8 cellular contexts compared by ENCODE assay signal in the genomic region with DNA sequence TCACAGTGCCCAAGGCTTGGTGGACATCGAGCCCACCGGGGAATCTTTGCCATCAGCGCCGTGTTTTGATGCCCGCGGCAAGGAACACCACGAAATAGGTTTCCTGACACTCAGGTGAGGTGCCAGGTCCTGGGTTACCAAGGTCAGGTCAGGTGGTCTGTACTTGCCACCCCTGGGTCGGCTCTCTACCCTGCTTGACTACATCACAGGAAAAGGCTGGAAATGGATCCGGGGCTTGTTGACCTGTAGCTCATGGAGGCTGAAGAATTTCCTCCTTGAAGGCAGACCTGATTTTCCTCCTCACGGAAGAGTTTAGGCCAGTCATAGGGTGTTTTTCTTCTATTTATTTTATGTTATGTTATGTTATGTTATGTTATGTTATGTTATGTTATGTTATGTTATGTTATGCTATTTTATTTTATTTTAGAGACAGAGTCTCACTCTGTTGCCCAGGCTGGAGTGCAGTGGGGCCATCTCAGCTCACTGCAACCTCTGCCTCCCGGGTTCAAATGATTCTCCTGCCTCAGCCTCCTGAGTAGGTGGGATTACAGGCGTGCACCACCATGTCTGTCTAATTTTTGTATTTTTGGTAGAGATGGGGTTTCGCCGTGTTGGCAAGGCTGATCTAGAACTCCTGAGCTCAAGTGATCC. TPM values are rescaled to one million over a fixed set of nuclear protein-coding genes. Genes with fewer than 3 reads are reported as not detected.
DNase-seq lines count a peak whose midpoint lies in the region; ATAC-seq, FAIRE-seq and TF ChIP-seq lines count a peak whose summit lies in the region.
"Not testable (repeated sequence)": the region's sequence is repeated elsewhere in the genome, so short reads cannot be mapped to it uniquely, and the experiment has no call there.

No MANE protein-coding gene starts in this region.

- H3K4me1 Mint-ChIP-seq in T-helper 17 cell: peaks cover 21% of the 10 kb centered on the region

- not testable (repeated sequence) for H3K9me3 ChIP-seq in ES-I3 (ENCODE audit: control insufficient read depth, insufficient read depth, low read length); T-helper 17 cell (ENCODE audit: control insufficient read depth, low read length, poor library complexity, severe bottlenecking); K562 (replicated peaks; ENCODE audit: control insufficient read depth, insufficient read depth, low read depth, low read length); fibroblast of lung (ENCODE audit: control insufficient read depth, insufficient read depth, low read depth, low read length); left lung; pancreas; transverse colon

- peak overlapping the region; percentile 87 for H3K4me2 ChIP-seq in K562 (ENCODE audit: insufficient read depth, low read length)
- peak overlapping the region; percentile 99 for H3K4me2 ChIP-seq in fibroblast of lung (ENCODE audit: extremely low read depth, insufficient read depth, low read length)

- H3K36me3 ChIP-seq in ES-I3 (ENCODE audit: insufficient read depth, low read length); K562 (ENCODE audit: control insufficient read depth, insufficient read depth, low read length); fibroblast of lung (ENCODE audit: control insufficient read depth, insufficient read depth, low read length); left lung; pancreas; transverse colon: not testable (repeated sequence)

- not testable (repeated sequence) for H3K27me3 Mint-ChIP-seq in T-helper 17 cell

- CTCF ChIA-PET in K562 (lab: Yijun Ruan, JAX; ENCODE audit: low intra/inter-chr PET ratio): interaction anchor here (0.7 kb wide), 1 partner anchor 238 kb away, joined by 3 read pairs; no protein-coding TSS in a partner anchor

- in situ Hi-C loops in K562 (cut with MboI); transverse colon (cut with MboI; ENCODE audit: low pct_ligation_motif_present in 1 of 4, low pct_unique_long_range_greater_than_20kb in 1 of 4, low sequenced_read_pairs in 3 of 4): not testable (repeated sequence)

- H3K27ac Mint-ChIP-seq in T-helper 17 cell: not testable (repeated sequence)

- not testable (repeated sequence) for H4K20me1 ChIP-seq in K562 (replicated peaks; ENCODE audit: control insufficient read depth, insufficient read depth, low read length); fibroblast of lung (ENCODE audit: control insufficient read depth, extremely low read depth, insufficient read depth, low read length)

- 41% methylated on average over 14 of the region's 14 CpGs for WGBS in K562 (ENCODE audit: insufficient coverage, low coverage, missing lambda C conversion rate)
- 32 to 33% methylated on average over 14 of the region's 14 CpGs for WGBS in pancreas, 2 donors
- 43 to 50% methylated on average over 1 to 11 of the region's 14 CpGs for WGBS in transverse colon (ENCODE audit: low coverage in 1 of 2), 2 donors

- TF ChIP-seq CTCF in K562 (IDR thresholded peaks at IDR 0.05 in 2 of 3, conservative IDR thresholded peaks at IDR 0.05 in 1 of 3; ENCODE audit: insufficient read depth in 2 of 3, low read depth in 1 of 3, low read length in 3 of 3); fibroblast of lung (conservative IDR thresholded peaks at IDR 0.05 in 1 of 2, IDR thresholded peaks at IDR 0.05 in 1 of 2; ENCODE audit: low read depth in 1 of 2, low read length in 2 of 2); left lung (IDR thresholded peaks at IDR 0.05); pancreas (IDR thresholded peaks at IDR 0.05); transverse colon (IDR thresholded peaks at IDR 0.05): not testable (repeated sequence)

- not testable (repeated sequence) for H3K27me3 ChIP-seq in K562 (ENCODE audit: control insufficient read depth in 2 of 2, insufficient read depth in 2 of 2, low read length in 2 of 2); fibroblast of lung (ENCODE audit: control insufficient read depth, insufficient read depth, low read length); pancreas; transverse colon
- H3K27me3 ChIP-seq in left lung: peaks cover 0 to 35% of the 10 kb centered on the region in 2 donors

- intact Hi-C loops in K562 (cut with micrococcal nuclease); left lung (cut with DNase I); pancreas (cut with DNase I); transverse colon (cut with DNase I; ENCODE audit: low total_unique reads): not testable (repeated sequence)

- H3K4me1 ChIP-seq in ES-I3 (ENCODE audit: insufficient read depth, low read length); fibroblast of lung (ENCODE audit: control insufficient read depth, extremely low read depth, insufficient read depth, low read length): not testable (repeated sequence)
- H3K4me1 ChIP-seq in K562 (replicated peaks in 1 of 2; ENCODE audit: control insufficient read depth in 2 of 2, insufficient read depth in 2 of 2, low read length in 2 of 2) (peaks cover 22 to 47% of the 10 kb centered on the region in 2 experiments), left lung (peaks cover 11 to 32% of the 10 kb centered on the region in 2 donors), pancreas (peaks cover 5 to 11% (median 9%) of the 10 kb centered on the region in 3 donors), transverse colon (peaks cover 6 to 21% (median 18%) of the 10 kb centered on the region in 4 donors)

- peak; percentile 49 for DNase-seq in NCI-H2196 (lab: John Stamatoyannopoulos, UW; ENCODE audit: unreplicated experiment)
- DNase-seq in T-helper 17 cell; fibroblast of lung (ENCODE audit: low read depth in 2 of 2); left lung; pancreas; transverse colon: not testable (repeated sequence)
- peak in 1 of 4 experiments; percentile 28 for DNase-seq in K562 (ENCODE audit: extremely low read depth in 1 of 4, low spot score in 3 of 4)

- H3K4me3 ChIP-seq in K562 (peak overlapping the region; percentile 55), fibroblast of lung (replicated peaks in 1 of 4; ENCODE audit: control extremely low read depth in 1 of 4, insufficient read depth in 1 of 4, low read depth in 3 of 4, low read length in 4 of 4) (peak overlapping the region; percentile 66 to 77 (median 72)), left lung (peak overlapping the region; percentile 55 to 68), pancreas (peak overlapping the region; percentile 37 to 61 (median 56)), transverse colon (peak overlapping the region; percentile 35 to 68 (median 54))

- TF ChIP-seq POLR2A in K562 (conservative IDR thresholded peaks at IDR 0.05); transverse colon (IDR thresholded peaks at IDR 0.05): not testable (repeated sequence)

- POLR2A ChIA-PET in K562 (lab: Yijun Ruan, JAX): interaction anchor here (0.6 to 1.9 kb wide), 17 partner anchors 9 to 544 kb away, joined by 3 to 12 read pairs (median 4); a partner anchor contains a TSS

- not testable (repeated sequence) for TF ChIP-seq RAD21 in K562 (CRISPR knock-in tag; conservative IDR thresholded peaks at IDR 0.05 in 1 of 2, IDR thresholded peaks at IDR 0.05 in 1 of 2)

- not testable (repeated sequence) for H3K36me3 Mint-ChIP-seq in T-helper 17 cell (ENCODE audit: low read depth)

- TF ChIP-seq EP300 in K562 (IDR thresholded peaks at IDR 0.05; ENCODE audit: low read length); transverse colon (IDR thresholded peaks at IDR 0.05; ENCODE audit: low read depth): not testable (repeated sequence)

- H3K9me1 ChIP-seq in K562 (ENCODE audit: control insufficient read depth, insufficient read depth, low read length): not testable (repeated sequence)

- peak overlapping the region; percentile 36 for H3K4me3 Mint-ChIP-seq in T-helper 17 cell

- H3K9ac ChIP-seq in ES-I3 (ENCODE audit: low read depth, low read length) (peak overlapping the region; percentile 88), K562 (ENCODE audit: insufficient read depth in 1 of 2, low read depth in 2 of 2, low read length in 2 of 2) (peak overlapping the region; percentile 76 to 91), fibroblast of lung (ENCODE audit: insufficient read depth, low read length) (peak overlapping the region; percentile 72)

- TSS peak; percentile 71 for BruUV-seq in K562 (replicated peaks; lab: Mats Ljungman, UMichigan)

- H3K79me2 ChIP-seq in K562 (ENCODE audit: control insufficient read depth, insufficient read depth, low read length); fibroblast of lung (ENCODE audit: control insufficient read depth, insufficient read depth, low read length): not testable (repeated sequence)

- H3K27ac ChIP-seq in K562 (ENCODE audit: extremely low read depth, low read depth, low read length): peak overlapping the region; percentile 75
- peak overlapping the region; percentile 63 for H3K27ac ChIP-seq in fibroblast of lung (ENCODE audit: insufficient read depth, low read length)
- H3K27ac ChIP-seq in left lung: peak overlapping the region; percentile 83 to 87
- H3K27ac ChIP-seq in pancreas: peak overlapping the region; percentile 79 to 89 (median 88)
- peak overlapping the region; percentile 74 to 90 (median 83) for H3K27ac ChIP-seq in transverse colon

- ATAC-seq in T-helper 17 cell: not testable (repeated sequence)
- ATAC-seq in K562: peak; percentile 3; the same call in 1 of the 3 replicates
- peak; percentile 11 for ATAC-seq in left lung
- peak; percentile 1 to 9 (median 3) for ATAC-seq in pancreas

- FAIRE-seq in K562 (lab: Jason Lieb, UNC); pancreas (lab: Jason Lieb, UNC): not testable (repeated sequence)

- peak overlapping the region; percentile 78 for H2AFZ ChIP-seq in K562 (ENCODE audit: low read depth, low read length)
- peak overlapping the region; percentile 95 for H2AFZ ChIP-seq in fibroblast of lung (ENCODE audit: low read length)

RNA-seq across cellular contexts. Expression of a gene that starts 4.6 kb away (rescaled TPM):
- total RNA-seq in T-helper 17 cell (under 1 TPM in 1 of 2 donors, not detected in 1; 0.86 TPM), K562 (2014; rRNA removed) (8.8 and 9.8 TPM in 2 replicates), K562 (2014; rRNA removed; fragmentation: Illumina TruSeq; extraction: Trizol) (2.0 and 2.7 TPM in 2 replicates), K562 (2015; rRNA removed; fragmentation: Illumina TruSeq; extraction: Trizol) (4.0 and 4.3 TPM in 2 replicates), K562 (2021) (15.5 and 16.0 TPM in 2 replicates), fibroblast of lung (6.7 and 12.2 TPM in 2 replicates), left lung (10 to 100 TPM; 22.9 to 41.2 TPM), pancreas (10 to 100 TPM in 1 of 6 donors, 1 to 10 TPM in 5; 2.3 to 11.2 (median 3.4) TPM), transverse colon (1 to 10 TPM; 2.0 to 5.6 (median 3.6) TPM)
- total RNA-seq in K562 (2011; cell fraction: chromatin; rRNA removed; ENCODE audit: low replicate concordance): 1.3 and 5.0 TPM in 2 replicates
- total RNA-seq in K562 (2011; cell fraction: nucleolus; rRNA removed): 3.9 and 4.0 TPM in 2 replicates
- total RNA-seq in K562 (2011; cell fraction: nucleoplasm; rRNA removed): 2.5 and 3.4 TPM in 2 replicates
- polyA plus RNA-seq in K562 (2011; rRNA removed) (3.1 and 5.5 TPM in 2 replicates), K562 (2014; fragmentation: Illumina TruSeq; extraction: Trizol) (7.3 and 8.9 TPM in 2 replicates), K562 (2014; fragmentation: Nextera tagmentation; extraction: Ambion mirVana) (1 to 10 TPM; 5.3 to 8.2 TPM), K562 (2014; rRNA removed) (8.0 and 9.8 TPM in 2 replicates), fibroblast of lung (8.5 and 9.7 TPM in 2 replicates), pancreas (1 to 10 TPM; 4.6 to 5.7 TPM)
- polyA plus RNA-seq in K562 (2011; cell fraction: cytosol; rRNA removed): 6.0 and 8.6 TPM in 2 replicates
- polyA plus RNA-seq in K562 (2011; cell fraction: nucleus; rRNA removed): 6.9 and 7.8 TPM in 2 replicates
- polyA plus RNA-seq in K562 (2012): 6.1 and 7.1 TPM in 2 replicates
- polyA minus RNA-seq in K562 (2011; rRNA and poly(A)+ RNA removed): 1.8 and 2.2 TPM in 2 replicates
- polyA minus RNA-seq in K562 (2011; cell fraction: cytosol; rRNA and poly(A)+ RNA removed): 4.5 and 6.5 TPM in 2 replicates
- 1.5 and 1.7 TPM in 2 replicates for polyA minus RNA-seq in K562 (2011; cell fraction: nucleus; rRNA and poly(A)+ RNA removed)
- polyA plus RNA-seq in fibroblast of lung (2012): 15.6 and 18.4 TPM in 2 replicates
- polyA minus RNA-seq in fibroblast of lung (ENCODE audit: low replicate concordance): 16.5 and 17.2 TPM in 2 replicates

RNA-seq across cellular contexts. Expression of a gene that starts 10.2 kb away (rescaled TPM):
- 10 to 100 TPM; 10.6 to 14.9 TPM for total RNA-seq in T-helper 17 cell
- total RNA-seq in K562 (2011; cell fraction: chromatin; rRNA removed; ENCODE audit: low replicate concordance): 1.1 and 7.8 TPM in 2 replicates
- 2.2 and 4.0 TPM in 2 replicates for total RNA-seq in K562 (2011; cell fraction: nucleolus; rRNA removed)
- 2.1 and 2.5 TPM in 2 replicates for total RNA-seq in K562 (2011; cell fraction: nucleoplasm; rRNA removed)
- 0.04 and 0.14 TPM in 2 replicates for total RNA-seq in K562 (2014; rRNA removed)
- 0.19 TPM in 1 of 2 replicates, not detected in the other for total RNA-seq in K562 (2014; rRNA removed; fragmentation: Illumina TruSeq; extraction: Trizol)
- total RNA-seq in K562 (2015; rRNA removed; fragmentation: Illumina TruSeq; extraction: Trizol): 0.15 and 0.54 TPM in 2 replicates
- total RNA-seq in K562 (2021): 0.91 and 1.2 TPM in 2 replicates
- polyA plus RNA-seq in K562 (2011; rRNA removed): 0.53 and 1.4 TPM in 2 replicates
- polyA plus RNA-seq in K562 (2011; cell fraction: cytosol; rRNA removed): 0.32 and 1.4 TPM in 2 replicates
- 7.9 and 8.7 TPM in 2 replicates for polyA plus RNA-seq in K562 (2011; cell fraction: nucleus; rRNA removed)
- 1.3 and 3.5 TPM in 2 replicates for polyA plus RNA-seq in K562 (2012)
- polyA plus RNA-seq in K562 (2014; fragmentation: Illumina TruSeq; extraction: Trizol): 0.53 and 0.71 TPM in 2 replicates
- under 1 TPM in 1 of 2 experiments, not detected in 1; 0.15 TPM for polyA plus RNA-seq in K562 (2014; fragmentation: Nextera tagmentation; extraction: Ambion mirVana)
- polyA plus RNA-seq in K562 (2014; rRNA removed): 1.1 and 2.1 TPM in 2 replicates
- 0.75 and 1.2 TPM in 2 replicates for polyA minus RNA-seq in K562 (2011; rRNA and poly(A)+ RNA removed)
- 1.4 TPM in 1 of 2 replicates, not detected in the other for polyA minus RNA-seq in K562 (2011; cell fraction: cytosol; rRNA and poly(A)+ RNA removed)
- polyA minus RNA-seq in K562 (2011; cell fraction: nucleus; rRNA and poly(A)+ RNA removed): 1.6 and 1.7 TPM in 2 replicates
- under 0.01 and 0.17 TPM in 2 replicates for total RNA-seq in fibroblast of lung
- polyA plus RNA-seq in fibroblast of lung: 0.23 and 0.27 TPM in 2 replicates
- polyA plus RNA-seq in fibroblast of lung (2012): 0.12 and 0.28 TPM in 2 replicates
- 1.7 TPM in 1 of 2 replicates, not detected in the other for polyA minus RNA-seq in fibroblast of lung (ENCODE audit: low replicate concordance)
- 10 to 100 TPM; 32.1 to 39.7 TPM for total RNA-seq in left lung
- 100 to 1,000 TPM in 5 of 6 donors, 10 to 100 TPM in 1; 76.7 to 145 (median 117) TPM for total RNA-seq in pancreas
- 100 to 1,000 TPM; 217 to 262 TPM for polyA plus RNA-seq in pancreas
- total RNA-seq in transverse colon: 100 to 1,000 TPM in 1 of 4 donors, 10 to 100 TPM in 3; 30.2 to 221 (median 50.7) TPM

RNA-seq across cellular contexts. Expression of a gene that starts 29.7 kb away (rescaled TPM):
- 10 to 100 TPM; 13.7 to 19.1 TPM for total RNA-seq in T-helper 17 cell
- 11.9 TPM in 2 replicates for total RNA-seq in K562 (2011; cell fraction: chromatin; rRNA removed; ENCODE audit: low replicate concordance)
- total RNA-seq in K562 (2011; cell fraction: nucleolus; rRNA removed): 10.9 and 13.3 TPM in 2 replicates
- 12.6 and 13.2 TPM in 2 replicates for total RNA-seq in K562 (2011; cell fraction: nucleoplasm; rRNA removed)
- total RNA-seq in K562 (2014; rRNA removed): 93.8 and 157 TPM in 2 replicates
- 68.1 and 70.9 TPM in 2 replicates for total RNA-seq in K562 (2014; rRNA removed; fragmentation: Illumina TruSeq; extraction: Trizol)
- 70.3 and 72.4 TPM in 2 replicates for total RNA-seq in K562 (2015; rRNA removed; fragmentation: Illumina TruSeq; extraction: Trizol)
- total RNA-seq in K562 (2021): 70.2 and 75.7 TPM in 2 replicates
- 79.8 and 82.4 TPM in 2 replicates for polyA plus RNA-seq in K562 (2011; rRNA removed)
- 59.1 and 66.8 TPM in 2 replicates for polyA plus RNA-seq in K562 (2011; cell fraction: cytosol; rRNA removed)
- polyA plus RNA-seq in K562 (2011; cell fraction: nucleus; rRNA removed): 25.0 and 36.4 TPM in 2 replicates
- 64.3 and 69.3 TPM in 2 replicates for polyA plus RNA-seq in K562 (2012)
- polyA plus RNA-seq in K562 (2014; fragmentation: Illumina TruSeq; extraction: Trizol): 75.9 and 84.4 TPM in 2 replicates
- 10 to 100 TPM; 30.8 to 49.6 TPM for polyA plus RNA-seq in K562 (2014; fragmentation: Nextera tagmentation; extraction: Ambion mirVana)
- polyA plus RNA-seq in K562 (2014; rRNA removed): 98.0 and 107 TPM in 2 replicates
- polyA minus RNA-seq in K562 (2011; rRNA and poly(A)+ RNA removed): 36.9 and 37.2 TPM in 2 replicates
- polyA minus RNA-seq in K562 (2011; cell fraction: cytosol; rRNA and poly(A)+ RNA removed): 24.2 and 34.5 TPM in 2 replicates
- polyA minus RNA-seq in K562 (2011; cell fraction: nucleus; rRNA and poly(A)+ RNA removed): 8.3 and 14.6 TPM in 2 replicates
- total RNA-seq in fibroblast of lung: 26.5 and 35.2 TPM in 2 replicates
- polyA plus RNA-seq in fibroblast of lung: 49.1 and 60.8 TPM in 2 replicates
- polyA plus RNA-seq in fibroblast of lung (2012): 42.0 and 60.0 TPM in 2 replicates
- polyA minus RNA-seq in fibroblast of lung (ENCODE audit: low replicate concordance): 7.4 and 11.2 TPM in 2 replicates
- total RNA-seq in left lung: 10 to 100 TPM; 25.7 to 32.8 TPM
- total RNA-seq in pancreas: 10 to 100 TPM; 11.7 to 22.2 (median 14.1) TPM
- 10 to 100 TPM; 20.9 to 23.6 TPM for polyA plus RNA-seq in pancreas
- total RNA-seq in transverse colon: 10 to 100 TPM in 2 of 4 donors, under 1 TPM in 1, not detected in 1; 1.00 to 41.3 (median 37.4) TPM

RNA-seq across cellular contexts. Expression of a gene that starts 47.1 kb away (rescaled TPM):
- not detected for total RNA-seq in T-helper 17 cell
- total RNA-seq in K562 (2011; cell fraction: chromatin; rRNA removed; ENCODE audit: low replicate concordance): not detected in 2 replicates
- not detected in 2 replicates for total RNA-seq in K562 (2011; cell fraction: nucleolus; rRNA removed)
- total RNA-seq in K562 (2011; cell fraction: nucleoplasm; rRNA removed): not detected in 2 replicates
- not detected in 2 replicates for total RNA-seq in K562 (2014; rRNA removed)
- not detected in 2 replicates for total RNA-seq in K562 (2014; rRNA removed; fragmentation: Illumina TruSeq; extraction: Trizol)
- total RNA-seq in K562 (2015; rRNA removed; fragmentation: Illumina TruSeq; extraction: Trizol): not detected in 2 replicates
- total RNA-seq in K562 (2021): not detected in 2 replicates
- polyA plus RNA-seq in K562 (2011; rRNA removed): not detected in 2 replicates
- not detected in 2 replicates for polyA plus RNA-seq in K562 (2011; cell fraction: cytosol; rRNA removed)
- not detected in 2 replicates for polyA plus RNA-seq in K562 (2011; cell fraction: nucleus; rRNA removed)
- not detected in 2 replicates for polyA plus RNA-seq in K562 (2012)
- polyA plus RNA-seq in K562 (2014; fragmentation: Illumina TruSeq; extraction: Trizol): not detected in 2 replicates
- not detected for polyA plus RNA-seq in K562 (2014; fragmentation: Nextera tagmentation; extraction: Ambion mirVana)
- polyA plus RNA-seq in K562 (2014; rRNA removed): not detected in 2 replicates
- polyA minus RNA-seq in K562 (2011; rRNA and poly(A)+ RNA removed): not detected in 2 replicates
- not detected in 2 replicates for polyA minus RNA-seq in K562 (2011; cell fraction: cytosol; rRNA and poly(A)+ RNA removed)
- polyA minus RNA-seq in K562 (2011; cell fraction: nucleus; rRNA and poly(A)+ RNA removed): not detected in 2 replicates
- total RNA-seq in fibroblast of lung: not detected in 2 replicates
- polyA plus RNA-seq in fibroblast of lung: not detected in 2 replicates
- not detected in 2 replicates for polyA plus RNA-seq in fibroblast of lung (2012)
- polyA minus RNA-seq in fibroblast of lung (ENCODE audit: low replicate concordance): not detected in 2 replicates
- not detected for total RNA-seq in left lung
- total RNA-seq in pancreas: under 1 TPM; 0.15 to 0.65 (median 0.39) TPM
- polyA plus RNA-seq in pancreas: under 1 TPM; 0.15 to 0.35 TPM
- 1 to 10 TPM in 2 of 4 donors, not detected in 2; 1.6 to 3.8 TPM for total RNA-seq in transverse colon

RNA-seq across cellular contexts. Expression of a gene that starts 58.7 kb away (rescaled TPM):
- not detected for total RNA-seq in T-helper 17 cell
- 0.40 and 0.51 TPM in 2 replicates for total RNA-seq in K562 (2011; cell fraction: chromatin; rRNA removed; ENCODE audit: low replicate concordance)
- 0.17 and 0.26 TPM in 2 replicates for total RNA-seq in K562 (2011; cell fraction: nucleolus; rRNA removed)
- total RNA-seq in K562 (2011; cell fraction: nucleoplasm; rRNA removed): 0.46 TPM in 1 of 2 replicates, not detected in the other
- total RNA-seq in K562 (2014; rRNA removed): not detected in 2 replicates
- 0.11 TPM in 1 of 2 replicates, not detected in the other for total RNA-seq in K562 (2014; rRNA removed; fragmentation: Illumina TruSeq; extraction: Trizol)
- 0.19 and 0.36 TPM in 2 replicates for total RNA-seq in K562 (2015; rRNA removed; fragmentation: Illumina TruSeq; extraction: Trizol)
- 0.18 and 0.27 TPM in 2 replicates for total RNA-seq in K562 (2021)
- polyA plus RNA-seq in K562 (2011; rRNA removed): 0.28 and 0.31 TPM in 2 replicates
- polyA plus RNA-seq in K562 (2011; cell fraction: cytosol; rRNA removed): 0.28 and 0.42 TPM in 2 replicates
- 1.1 and 1.2 TPM in 2 replicates for polyA plus RNA-seq in K562 (2011; cell fraction: nucleus; rRNA removed)
- 0.35 and 0.68 TPM in 2 replicates for polyA plus RNA-seq in K562 (2012)
- polyA plus RNA-seq in K562 (2014; fragmentation: Illumina TruSeq; extraction: Trizol): 0.25 TPM in 1 of 2 replicates, not detected in the other
- polyA plus RNA-seq in K562 (2014; fragmentation: Nextera tagmentation; extraction: Ambion mirVana): under 1 TPM; 0.04 to 0.06 TPM
- polyA plus RNA-seq in K562 (2014; rRNA removed): 0.08 and 0.09 TPM in 2 replicates
- 0.09 TPM in 1 of 2 replicates, not detected in the other for polyA minus RNA-seq in K562 (2011; rRNA and poly(A)+ RNA removed)
- polyA minus RNA-seq in K562 (2011; cell fraction: cytosol; rRNA and poly(A)+ RNA removed): not detected in 2 replicates
- polyA minus RNA-seq in K562 (2011; cell fraction: nucleus; rRNA and poly(A)+ RNA removed): 0.27 and 0.33 TPM in 2 replicates
- not detected in 2 replicates for total RNA-seq in fibroblast of lung
- not detected in 2 replicates for polyA plus RNA-seq in fibroblast of lung
- polyA plus RNA-seq in fibroblast of lung (2012): not detected in 2 replicates
- not detected in 2 replicates for polyA minus RNA-seq in fibroblast of lung (ENCODE audit: low replicate concordance)
- total RNA-seq in left lung: not detected
- not detected for total RNA-seq in pancreas
- not detected for polyA plus RNA-seq in pancreas
- 10 to 100 TPM in 3 of 4 donors, 1 to 10 TPM in 1; 3.4 to 99.1 (median 62.6) TPM for total RNA-seq in transverse colon
